In genomic region chr12:52569726-52570125, GRCh38 we compare ENCODE assay signal across 22 cellular contexts. TPM values are rescaled to one million over a fixed set of nuclear protein-coding genes. Genes with fewer than 3 reads are reported as not detected.
DNase-seq lines count a peak whose midpoint lies in the region; ATAC-seq and TF ChIP-seq lines count a peak whose summit lies in the region.
"Had no signal": no experiment of that assay in that cellular context is flagged by ENCODE, and none has a peak within 500 bp of the region (broad histone marks: within the 10 kb centered on the region; RNA-seq: fewer than 3 reads in every experiment).

No MANE protein-coding gene starts in this region.

- H3K4me2 ChIP-seq in GM23338: no peak overlapping the region
- H3K4me2 ChIP-seq in OCI-LY3 (ENCODE audit: low read length): peak overlapping the region; percentile 44
- H3K4me2 ChIP-seq: A549 had no signal

- H2AFZ ChIP-seq in GM23338: no peak overlapping the region
- H2AFZ ChIP-seq in OCI-LY3 (ENCODE audit: low read depth, low read length): no peak overlapping the region
- H2AFZ ChIP-seq: GM23248 had no signal

- H3K4me1 ChIP-seq in GM23338 (ENCODE audit: insufficient read depth) (no peaks in the 10 kb centered on the region), OCI-LY3 (ENCODE audit: low read length) (peaks cover 8% of the 10 kb centered on the region), spleen (no peaks in the 10 kb centered on the region)
- H3K4me1 ChIP-seq: A549, Caco-2 had no signal

- DNase-seq in NCI-H1417 (lab: John Stamatoyannopoulos, UW) (peak in 2 of 3 experiments; percentile 18 to 42), NCI-H1417 treated with DMSO at 0.1 percent for 48 hours (lab: John Stamatoyannopoulos, UW) (no peak), GM23338 (ENCODE audit: low spot score) (peak; percentile 4), spleen (peak; percentile 31), RKO (ENCODE audit: low spot score) (no peak), NCI-H446 treated with DMSO at 0.1 percent for 48 hours (lab: John Stamatoyannopoulos, UW) (no peak)
- DNase-seq: AML-193; Caco-2; CD4-positive, alpha-beta T cell; DMS153; DMS79; GDM1; GM23248; HCEC 1CT had no signal

- H3K36me3 ChIP-seq in GM23338 (ENCODE audit: insufficient read depth): no peaks in the 10 kb centered on the region
- no peaks in the 10 kb centered on the region for H3K36me3 ChIP-seq in OCI-LY3 (replicated peaks; ENCODE audit: low read depth, low read length)
- H3K36me3 ChIP-seq in spleen: no peaks in the 10 kb centered on the region

- intact Hi-C loops in spleen (cut with DNase I; ENCODE audit: low total_unique reads): no loop called here

- H3K9me2 ChIP-seq in GM23338 (ENCODE audit: insufficient read depth): no peaks in the 10 kb centered on the region

- peaks cover 5% of the 10 kb centered on the region for H3K27me3 Mint-ChIP-seq in GM23338 (ENCODE audit: insufficient read depth, low read depth, poor library complexity)

- WGBS in spleen, 5 donors: 87 to 92% (median 89%) methylated on average over 8 to 10 of the region's 10 CpGs

- H3K4me3 Mint-ChIP-seq in GM23338: no peak overlapping the region
- H3K4me3 Mint-ChIP-seq: CD4-positive, alpha-beta T cell; IgD-negative memory B cell had no signal

- H3K4me3 ChIP-seq in GM23338: no peak overlapping the region
- H3K4me3 ChIP-seq in OCI-LY3 (ENCODE audit: low read length): no peak overlapping the region
- no peak overlapping the region for H3K4me3 ChIP-seq in spleen
- H3K4me3 ChIP-seq: A549, GM23248 had no signal

- H3K9me3 ChIP-seq in OCI-LY3 (ENCODE audit: insufficient read depth, low read length) (no peaks in the 10 kb centered on the region), spleen (no peaks in the 10 kb centered on the region)
- H3K9me3 ChIP-seq: A549, Caco-2 had no signal

- ATAC-seq in GM23338: peak; percentile 32; the same call in 2 of the 3 replicates
- ATAC-seq: A549, HepG2 had no signal

- no peak overlapping the region for H3K9ac ChIP-seq in OCI-LY3 (ENCODE audit: low read length)
- H3K9ac ChIP-seq: GM23248 had no signal

- TF ChIP-seq CTCF in GM23338 (conservative IDR thresholded peaks at IDR 0.05; ENCODE audit: low read depth in 2 of 2) (no peak), OCI-LY3 (IDR thresholded peaks at IDR 0.05; ENCODE audit: low read depth, low read length) (no peak), spleen (IDR thresholded peaks at IDR 0.05 in 8 of 11, conservative IDR thresholded peaks at IDR 0.05 in 3 of 11) (no peak)

- no peaks in the 10 kb centered on the region for H3F3A ChIP-seq in GM23338 (replicated peaks; ENCODE audit: low read depth)

- TF ChIP-seq POLR2A in spleen (IDR thresholded peaks at IDR 0.05): no peak

- H3K27ac Mint-ChIP-seq in GM23338: no peak overlapping the region
- H3K27ac Mint-ChIP-seq: CD4-positive, alpha-beta T cell; IgD-negative memory B cell had no signal

- H3K36me3 Mint-ChIP-seq in GM23338 (ENCODE audit: low read depth): no peaks in the 10 kb centered on the region
- H3K36me3 Mint-ChIP-seq: IgD-negative memory B cell had no signal

- H3K27ac ChIP-seq in GM23338 (ENCODE audit: low read depth) (no peak overlapping the region), OCI-LY3 (ENCODE audit: low read length) (no peak overlapping the region), spleen (no peak overlapping the region)
- H3K27ac ChIP-seq: 22Rv1, A549, C4-2B, GM23248 had no signal

- H3K27me3 ChIP-seq in GM23338 (ENCODE audit: insufficient read depth) (no peaks in the 10 kb centered on the region), OCI-LY3 (ENCODE audit: low read depth, low read length) (peaks cover 13% of the 10 kb centered on the region), spleen (replicated peaks in 1 of 7) (peaks cover 0 to 49% (median 0%) of the 10 kb centered on the region in 7 donors)

- H3K4me1 Mint-ChIP-seq in GM23338: no peaks in the 10 kb centered on the region

- H3K79me2 ChIP-seq in GM23338 (replicated peaks; ENCODE audit: insufficient read depth) (no peaks in the 10 kb centered on the region), OCI-LY3 (ENCODE audit: low read length) (no peaks in the 10 kb centered on the region)

- H3K9me3 Mint-ChIP-seq in GM23338: no peaks in the 10 kb centered on the region
- H3K9me3 Mint-ChIP-seq: CD4-positive, alpha-beta T cell; IgD-negative memory B cell had no signal

- no peaks in the 10 kb centered on the region for H4K20me1 ChIP-seq in GM23338 (replicated peaks; ENCODE audit: insufficient read depth)
- H4K20me1 ChIP-seq in OCI-LY3 (ENCODE audit: insufficient read depth, low read length): no peaks in the 10 kb centered on the region

TF ChIP-seq in GM23338, 12 proteins besides CTCF, POLR2A, EP300 and RAD21:
- TF ChIP-seq ZNF331 (CRISPR knock-in tag; IDR thresholded peaks at IDR 0.05; ENCODE audit: low read depth) (no peak), EZH2 (IDR thresholded peaks at IDR 0.05; ENCODE audit: low read depth, unreplicated experiment) (no peak), POLR2AphosphoS5 (IDR thresholded peaks at IDR 0.05; ENCODE audit: low read depth) (no peak), ETS1 (IDR thresholded peaks at IDR 0.05) (no peak), EZH2phosphoT487 (IDR thresholded peaks at IDR 0.05; ENCODE audit: unreplicated experiment) (no peak)

RNA-seq across cellular contexts. Expression of gene KRT74, which starts 3.9 kb away (rescaled TPM):
- total RNA-seq in GM23338 (2014; rRNA removed; shearing (Covaris generic)): not detected in 2 replicates
- polyA plus RNA-seq in GM23338 (2016; fragmentation: Nextera tagmentation; extraction: Ambion mirVana) (not detected in 2 replicates), spleen (not detected)
- total RNA-seq in spleen: not detected
- total RNA-seq: Caco-2, Daoy, GM23248, HepG2 had no signal
- polyA plus RNA-seq: A549, BJ, GM23248, HepG2, IgD-negative memory B cell had no signal

RNA-seq across cellular contexts. Expression of gene KRT71, which starts 16.8 kb away (rescaled TPM):
- total RNA-seq in GM23338 (2014; rRNA removed; shearing (Covaris generic)): not detected in 2 replicates
- not detected in 2 replicates for polyA plus RNA-seq in GM23338 (2016; fragmentation: Nextera tagmentation; extraction: Ambion mirVana)
- not detected for total RNA-seq in spleen
- polyA plus RNA-seq in spleen: not detected
- total RNA-seq: CD4-positive, alpha-beta T cell; Daoy; GM23248; HepG2 had no signal
- polyA plus RNA-seq: A549, BJ, GM23248, HepG2, IgD-negative memory B cell had no signal

RNA-seq across cellular contexts. Expression of gene KRT72, which starts 31.5 kb away (rescaled TPM):
- not detected in 2 replicates for total RNA-seq in GM23338 (2014; rRNA removed; shearing (Covaris generic))
- polyA plus RNA-seq in GM23338 (2016; fragmentation: Nextera tagmentation; extraction: Ambion mirVana): not detected in 2 replicates
- total RNA-seq in spleen: 1 to 10 TPM in 2 of 7 donors, under 1 TPM in 4, not detected in 1; 0.52 to 2.2 (median 0.78) TPM
- polyA plus RNA-seq in spleen: 1 to 10 TPM in 2 of 3 donors, under 1 TPM in 1; 0.86 to 1.7 (median 1.4) TPM
- total RNA-seq: Caco-2, Daoy, GM23248, HepG2 had no signal
- polyA plus RNA-seq: A549, BJ, GM23248, HepG2, IgD-negative memory B cell had no signal

RNA-seq across cellular contexts. Expression of gene KRT73, which starts 48.6 kb away (rescaled TPM):
- total RNA-seq in GM23338 (2014; rRNA removed; shearing (Covaris generic)): not detected in 2 replicates
- polyA plus RNA-seq in GM23338 (2016; fragmentation: Nextera tagmentation; extraction: Ambion mirVana): not detected in 2 replicates
- total RNA-seq in spleen: 1 to 10 TPM in 3 of 7 donors, under 1 TPM in 4; 0.13 to 1.4 (median 0.59) TPM
- polyA plus RNA-seq in spleen: under 1 TPM; 0.04 to 0.20 (median 0.16) TPM
- total RNA-seq: Caco-2, Daoy, GM23248, HepG2 had no signal
- polyA plus RNA-seq: A549, BJ, GM23248, HepG2, IgD-negative memory B cell had no signal

RNA-seq across cellular contexts. Expression of gene KRT5, which starts 49.5 kb away (rescaled TPM):
- total RNA-seq in GM23338 (2014; rRNA removed; shearing (Covaris generic)): not detected in 2 replicates
- polyA plus RNA-seq in GM23338 (2016; fragmentation: Nextera tagmentation; extraction: Ambion mirVana): not detected in 2 replicates
- 1 to 10 TPM in 2 of 7 donors, under 1 TPM in 2, not detected in 3; 0.23 to 1.5 (median 0.85) TPM for total RNA-seq in spleen
- polyA plus RNA-seq in spleen: 1 to 10 TPM in 1 of 3 donors, under 1 TPM in 2; 0.93 to 1.9 (median 0.96) TPM
- total RNA-seq: Daoy, GM23248, HepG2 had no signal
- polyA plus RNA-seq: BJ, GM23248, IgD-negative memory B cell had no signal

Comparison
In these comparisons a context has a peak if more than half of its experiments do, and no peak if none do; other contexts are left out.
1. DNase-seq: peak in NCI-H1417 (2 of 3), GM23338 (single experiment) and spleen (single experiment); none in NCI-H1417 treated with DMSO at 0.1 percent for 48 hours (single experiment), RKO (single experiment) and NCI-H446 treated with DMSO at 0.1 percent for 48 hours (single experiment).